ENCODE assay signal across 1 cellular context in genomic region chr7:31664890-31665289, GRCh38.
TF ChIP-seq lines count a peak whose summit lies in the region.

No MANE protein-coding gene starts in this region.

TF ChIP-seq in GM23338, 12 proteins besides CTCF, POLR2A, EP300 and RAD21 (continued from another document):
- TF ChIP-seq, protein P1, sequence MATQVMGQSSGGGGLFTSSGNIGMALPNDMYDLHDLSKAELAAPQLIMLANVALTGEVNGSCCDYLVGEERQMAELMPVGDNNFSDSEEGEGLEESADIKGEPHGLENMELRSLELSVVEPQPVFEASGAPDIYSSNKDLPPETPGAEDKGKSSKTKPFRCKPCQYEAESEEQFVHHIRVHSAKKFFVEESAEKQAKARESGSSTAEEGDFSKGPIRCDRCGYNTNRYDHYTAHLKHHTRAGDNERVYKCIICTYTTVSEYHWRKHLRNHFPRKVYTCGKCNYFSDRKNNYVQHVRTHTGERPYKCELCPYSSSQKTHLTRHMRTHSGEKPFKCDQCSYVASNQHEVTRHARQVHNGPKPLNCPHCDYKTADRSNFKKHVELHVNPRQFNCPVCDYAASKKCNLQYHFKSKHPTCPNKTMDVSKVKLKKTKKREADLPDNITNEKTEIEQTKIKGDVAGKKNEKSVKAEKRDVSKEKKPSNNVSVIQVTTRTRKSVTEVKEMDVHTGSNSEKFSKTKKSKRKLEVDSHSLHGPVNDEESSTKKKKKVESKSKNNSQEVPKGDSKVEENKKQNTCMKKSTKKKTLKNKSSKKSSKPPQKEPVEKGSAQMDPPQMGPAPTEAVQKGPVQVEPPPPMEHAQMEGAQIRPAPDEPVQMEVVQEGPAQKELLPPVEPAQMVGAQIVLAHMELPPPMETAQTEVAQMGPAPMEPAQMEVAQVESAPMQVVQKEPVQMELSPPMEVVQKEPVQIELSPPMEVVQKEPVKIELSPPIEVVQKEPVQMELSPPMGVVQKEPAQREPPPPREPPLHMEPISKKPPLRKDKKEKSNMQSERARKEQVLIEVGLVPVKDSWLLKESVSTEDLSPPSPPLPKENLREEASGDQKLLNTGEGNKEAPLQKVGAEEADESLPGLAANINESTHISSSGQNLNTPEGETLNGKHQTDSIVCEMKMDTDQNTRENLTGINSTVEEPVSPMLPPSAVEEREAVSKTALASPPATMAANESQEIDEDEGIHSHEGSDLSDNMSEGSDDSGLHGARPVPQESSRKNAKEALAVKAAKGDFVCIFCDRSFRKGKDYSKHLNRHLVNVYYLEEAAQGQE (IDR thresholded peaks at IDR 0.05; ENCODE audit: unreplicated experiment) = no peak
- no peak for TF ChIP-seq POLR2AphosphoS5 (IDR thresholded peaks at IDR 0.05; ENCODE audit: low read depth)
- no peak for TF ChIP-seq NANOG (IDR thresholded peaks at IDR 0.05; ENCODE audit: borderline replicate concordance)
